ENCODE assay signal across 8 cellular contexts in the genomic region with DNA sequence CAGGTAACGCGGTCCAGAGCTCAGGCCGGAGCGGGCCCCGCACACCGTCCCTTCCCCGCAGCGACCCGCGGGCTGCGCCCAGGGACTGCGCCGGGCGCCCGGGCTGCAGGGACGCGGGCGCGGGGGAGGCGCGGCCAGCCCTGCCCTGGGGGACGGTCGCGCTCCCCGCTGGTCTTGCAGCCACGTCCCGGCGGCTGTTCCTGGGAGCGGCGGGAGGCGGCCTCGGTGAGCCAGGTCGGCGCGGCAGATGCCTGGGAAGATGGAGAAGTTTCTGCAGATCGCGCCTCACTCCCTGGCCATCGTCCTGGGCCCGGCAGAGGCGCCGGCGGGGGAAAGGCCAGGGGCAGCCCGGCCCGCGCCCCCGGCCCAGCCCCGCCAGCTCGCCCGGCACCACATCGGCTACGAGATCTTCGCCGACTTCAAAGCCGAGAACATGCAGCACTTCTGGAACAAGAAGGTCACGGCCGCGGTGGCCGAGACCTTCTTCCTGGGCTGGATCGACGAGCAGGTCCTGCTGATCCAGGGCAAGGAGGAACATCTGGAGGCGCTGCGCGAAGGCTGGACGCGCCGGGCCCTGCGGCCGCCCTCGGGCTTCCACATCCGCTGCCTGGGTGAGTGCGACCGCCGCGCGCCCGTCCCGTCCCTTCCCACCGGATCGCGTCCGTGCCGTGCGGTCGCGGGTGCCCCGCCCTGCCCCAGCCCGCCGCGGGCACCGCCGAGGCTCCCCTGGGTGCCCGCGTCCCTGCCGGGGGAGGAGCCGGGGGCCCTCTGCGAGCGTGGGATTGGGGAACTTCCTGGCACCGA.
DNase-seq lines count a peak whose midpoint lies in the region; ATAC-seq, FAIRE-seq and TF ChIP-seq lines count a peak whose summit lies in the region.

No MANE protein-coding gene starts in this region.

- FAIRE-seq in GM19239 (lab: Jason Lieb, UNC): no peak

- H3K27ac ChIP-seq in iPS-20b (ENCODE audit: low read length): no peak overlapping the region
- peak overlapping the region; percentile 40 to 88 (median 82) for H3K27ac ChIP-seq in spleen

- in situ Hi-C loops in HAP-1 (cut with MboI; ENCODE audit: low sequenced_read_pairs): no loop called here
- in situ Hi-C loops in astrocyte of the spinal cord (cut with HindIII; ENCODE audit: low sequenced_read_pairs): no loop called here

- no peak for ATAC-seq in HG03571 (IDR thresholded peaks at IDR 0.05; ENCODE audit: unreplicated experiment)

- 1 to 5% (median 1%) methylated on average over 7 to 98 of the region's 98 CpGs for WGBS in spleen, 5 donors

- TF ChIP-seq POLR2A in spleen (IDR thresholded peaks at IDR 0.05): no peak

- no peak for TF ChIP-seq CTCF in astrocyte of the spinal cord (IDR thresholded peaks at IDR 0.05; ENCODE audit: low read depth, low read length)
- no peak for TF ChIP-seq CTCF in spleen (IDR thresholded peaks at IDR 0.05 in 8 of 11, conservative IDR thresholded peaks at IDR 0.05 in 3 of 11)

- H3K36me3 ChIP-seq in HAP-1 (replicated peaks): no peaks in the 10 kb centered on the region
- H3K36me3 ChIP-seq in iPS-20b (ENCODE audit: insufficient read depth, low read depth, low read length): no peaks in the 10 kb centered on the region
- H3K36me3 ChIP-seq in spleen: no peaks in the 10 kb centered on the region

- no peak overlapping the region for H3K9ac ChIP-seq in iPS-20b (ENCODE audit: low read depth, low read length)

- H3K4me1 ChIP-seq in HAP-1 (peaks cover 6% of the 10 kb centered on the region), iPS-20b (ENCODE audit: insufficient read depth, low read length) (peaks cover 16% of the 10 kb centered on the region), spleen (peaks cover 0 to 44% (median 19%) of the 10 kb centered on the region in 6 donors)

- no peaks in the 10 kb centered on the region for H3K27me3 ChIP-seq in HAP-1 (ENCODE audit: low read depth)
- peaks cover 71% of the 10 kb centered on the region for H3K27me3 ChIP-seq in iPS-20b (ENCODE audit: insufficient read depth, low read length)
- H3K27me3 ChIP-seq in spleen (replicated peaks in 1 of 7): peaks cover 0 to 77% (median 16%) of the 10 kb centered on the region in 7 donors

- H3K9me3 ChIP-seq in HAP-1 (no peaks in the 10 kb centered on the region), iPS-20b (ENCODE audit: insufficient read depth, low read depth, low read length) (peaks cover 4% of the 10 kb centered on the region; the same call in 1 of the 2 replicates), spleen (peaks cover 0 to 26% (median 22%) of the 10 kb centered on the region in 8 donors)

- peak overlapping the region; percentile 40 for H3K4me3 ChIP-seq in HAP-1
- H3K4me3 ChIP-seq in astrocyte of the spinal cord (ENCODE audit: low read depth, low read length): no peak overlapping the region
- H3K4me3 ChIP-seq in iPS-20b (ENCODE audit: low read length): peak overlapping the region; percentile 69
- H3K4me3 ChIP-seq in spleen: peak overlapping the region; percentile 31 to 83 (median 58)

- peak; percentile 58 for DNase-seq in 8988T
- DNase-seq in HAP-1 (ENCODE audit: low spot score in 2 of 2): peak; percentile 21 to 65
- DNase-seq in astrocyte of the spinal cord (ENCODE audit: low read depth, low spot score): peak; percentile 5
- DNase-seq in spleen: peak; percentile 87
- DNase-seq in NCI-H128 (lab: John Stamatoyannopoulos, UW; ENCODE audit: unreplicated experiment): no peak
- DNase-seq in GM19239 (ENCODE audit: insufficient read length, low spot score): no peak

- intact Hi-C loops in spleen (cut with DNase I; ENCODE audit: low total_unique reads): no loop called here

Comparison
In these comparisons a context has a peak if more than half of its experiments do, and no peak if none do; other contexts are left out.
1. DNase-seq: peak in 8988T (single experiment), HAP-1 (2 of 2), astrocyte of the spinal cord (single experiment) and spleen (single experiment); none in NCI-H128 (single experiment) and GM19239 (single experiment).